In the genomic region with DNA sequence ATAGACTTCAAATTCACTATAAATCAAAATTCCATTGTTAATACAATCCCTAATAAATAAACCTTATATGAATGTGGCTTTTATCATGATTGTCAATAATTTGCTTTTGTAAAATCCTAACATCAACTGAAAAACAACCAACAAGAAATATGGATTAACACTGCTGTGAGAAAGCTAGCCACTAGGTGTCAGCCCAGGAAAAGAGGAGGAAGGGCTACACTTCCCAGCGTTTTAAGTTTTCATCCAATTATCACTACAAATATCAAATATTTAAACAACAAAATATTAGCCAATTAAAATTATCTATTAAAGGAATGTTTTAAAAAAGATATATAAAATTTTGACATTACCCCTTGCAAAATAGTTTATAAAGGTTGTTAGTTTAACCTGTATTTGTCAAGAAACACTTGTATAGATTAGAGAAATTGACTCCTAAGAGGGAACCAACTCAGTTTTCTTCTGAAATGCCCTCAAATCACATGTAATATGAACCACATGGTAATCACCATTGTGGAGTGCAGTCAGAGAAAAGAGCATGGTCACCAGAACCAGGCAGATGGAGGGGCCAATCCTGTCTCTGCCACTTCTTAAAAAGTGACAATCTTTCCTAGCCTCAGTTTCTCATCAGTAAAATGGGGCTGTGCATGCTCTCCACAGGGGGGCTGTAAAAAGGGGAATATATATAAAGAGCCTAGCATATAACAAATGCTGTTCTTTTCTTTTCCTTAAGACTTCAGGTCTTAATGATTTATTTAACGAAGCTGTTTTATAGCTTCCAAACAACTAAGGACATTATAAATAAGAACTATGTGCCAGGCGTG, we compare ENCODE assay signal across 8 cellular contexts.
DNase-seq lines count a peak whose midpoint lies in the region; ATAC-seq and TF ChIP-seq lines count a peak whose summit lies in the region.

No MANE protein-coding gene starts in this region.

- no peaks in the 10 kb centered on the region for H3K9me3 Mint-ChIP-seq in activated CD8-positive, alpha-beta T cell treated with anti-CD3 and anti-CD28 coated beads, Interleukin-2, amount 10 ng/mL, durations not matched to agents 7 days and 5 days (ENCODE audit: insufficient read depth)

- ATAC-seq in activated CD8-positive, alpha-beta T cell treated with anti-CD3 and anti-CD28 coated beads, Interleukin-2, amount 10 ng/mL, durations not matched to agents 7 days and 5 days = no peak
- no peak for ATAC-seq in GM19328 (IDR thresholded peaks at IDR 0.05; ENCODE audit: unreplicated experiment)

- intact Hi-C loops in tibial artery (cut with DNase I; ENCODE audit: low total_unique reads) = loop anchor here (5.0 kb wide), 1 partner anchor 498 kb away; no protein-coding TSS in a partner anchor

- H3K36me3 ChIP-seq in right atrium auricular region (no peaks in the 10 kb centered on the region), tibial artery (no peaks in the 10 kb centered on the region)

- peaks cover 2% of the 10 kb centered on the region for H3K36me3 Mint-ChIP-seq in activated CD8-positive, alpha-beta T cell treated with anti-CD3 and anti-CD28 coated beads, Interleukin-2, amount 10 ng/mL, durations not matched to agents 7 days and 5 days (ENCODE audit: low read depth)

- peak; percentile 80 to 86 for TF ChIP-seq CTCF in right atrium auricular region (IDR thresholded peaks at IDR 0.05)
- peak; percentile 64 to 73 for TF ChIP-seq CTCF in tibial artery (IDR thresholded peaks at IDR 0.05)

- peaks cover 0 to 7% of the 10 kb centered on the region in 2 donors for H3K4me1 ChIP-seq in right atrium auricular region
- H3K4me1 ChIP-seq in tibial artery = peaks cover 0 to 7% (median 2%) of the 10 kb centered on the region in 4 donors

- H3K27ac Mint-ChIP-seq in activated CD8-positive, alpha-beta T cell treated with anti-CD3 and anti-CD28 coated beads, Interleukin-2, amount 10 ng/mL, durations not matched to agents 7 days and 5 days = no peak overlapping the region

- H3K27ac ChIP-seq in right atrium auricular region (no peak overlapping the region), tibial artery (no peak overlapping the region)

- H3K4me3 ChIP-seq in right atrium auricular region (no peak overlapping the region), tibial artery (no peak overlapping the region)

- POLR2A ChIA-PET in activated CD8-positive, alpha-beta T cell treated with anti-CD3 and anti-CD28 coated beads, Interleukin-2, amount 10 ng/mL, durations not matched to agents 7 days and 5 days (lab: Charles Lee) = no interaction called here

- H3K4me3 Mint-ChIP-seq in activated CD8-positive, alpha-beta T cell treated with anti-CD3 and anti-CD28 coated beads, Interleukin-2, amount 10 ng/mL, durations not matched to agents 7 days and 5 days = no peak overlapping the region

- CTCF ChIA-PET in activated CD8-positive, alpha-beta T cell treated with anti-CD3 and anti-CD28 coated beads, Interleukin-2, amount 10 ng/mL, durations not matched to agents 7 days and 5 days (lab: Charles Lee) = interaction anchor here (1.3 to 4.8 kb wide), 4 partner anchors 222 to 497 kb away, joined by 3 to 40 read pairs (median 4); no protein-coding TSS in a partner anchor

- no peaks in the 10 kb centered on the region for H3K9me3 ChIP-seq in right atrium auricular region
- no peaks in the 10 kb centered on the region for H3K9me3 ChIP-seq in tibial artery

- H3K4me1 Mint-ChIP-seq in activated CD8-positive, alpha-beta T cell treated with anti-CD3 and anti-CD28 coated beads, Interleukin-2, amount 10 ng/mL, durations not matched to agents 7 days and 5 days (ENCODE audit: low read depth) = no peaks in the 10 kb centered on the region

- no peaks in the 10 kb centered on the region for H3K27me3 Mint-ChIP-seq in activated CD8-positive, alpha-beta T cell treated with anti-CD3 and anti-CD28 coated beads, Interleukin-2, amount 10 ng/mL, durations not matched to agents 7 days and 5 days (ENCODE audit: low read depth)

- peak; percentile 15 for DNase-seq in stimulated activated CD4-positive, alpha-beta T cell treated with anti-CD3 and anti-CD28 coated beads, Interleukin-15, amount 100 ng/mL, for 24 hours
- no peak for DNase-seq in stimulated activated CD4-positive, alpha-beta T cell treated with anti-CD3 and anti-CD28 coated beads, Interleukin-12 subunit alpha, Interleukin-12 subunit beta, amount 100 ng/mL, for 4 hours
- DNase-seq in NCI-H146 (lab: John Stamatoyannopoulos, UW) (peak; percentile 7), right atrium auricular region (ENCODE audit: low spot score) (no peak), tibial artery (no peak), NCI-H187 treated with DMSO at 0.1 percent for 48 hours (lab: John Stamatoyannopoulos, UW) (no peak)
- DNase-seq in activated CD8-positive, alpha-beta T cell treated with anti-CD3 and anti-CD28 coated beads, Interleukin-2, amount 10 ng/mL, durations not matched to agents 7 days and 5 days = peak; percentile 46

- no peaks in the 10 kb centered on the region for H3K27me3 ChIP-seq in right atrium auricular region
- H3K27me3 ChIP-seq in tibial artery = no peaks in the 10 kb centered on the region

Comparison
In these comparisons a context has a peak if more than half of its experiments do, and no peak if none do; other contexts are left out.
1. DNase-seq: peak in stimulated activated CD4-positive, alpha-beta T cell treated with anti-CD3 and anti-CD28 coated beads, Interleukin-15, amount 100 ng/mL, for 24 hours (single experiment), NCI-H146 (single experiment) and activated CD8-positive, alpha-beta T cell treated with anti-CD3 and anti-CD28 coated beads, Interleukin-2, amount 10 ng/mL, durations not matched to agents 7 days and 5 days (single experiment); none in stimulated activated CD4-positive, alpha-beta T cell treated with anti-CD3 and anti-CD28 coated beads, Interleukin-12 subunit alpha, Interleukin-12 subunit beta, amount 100 ng/mL, for 4 hours (single experiment), right atrium auricular region (single experiment), tibial artery (0 of 2) and NCI-H187 treated with DMSO at 0.1 percent for 48 hours (single experiment).